In the genomic region with DNA sequence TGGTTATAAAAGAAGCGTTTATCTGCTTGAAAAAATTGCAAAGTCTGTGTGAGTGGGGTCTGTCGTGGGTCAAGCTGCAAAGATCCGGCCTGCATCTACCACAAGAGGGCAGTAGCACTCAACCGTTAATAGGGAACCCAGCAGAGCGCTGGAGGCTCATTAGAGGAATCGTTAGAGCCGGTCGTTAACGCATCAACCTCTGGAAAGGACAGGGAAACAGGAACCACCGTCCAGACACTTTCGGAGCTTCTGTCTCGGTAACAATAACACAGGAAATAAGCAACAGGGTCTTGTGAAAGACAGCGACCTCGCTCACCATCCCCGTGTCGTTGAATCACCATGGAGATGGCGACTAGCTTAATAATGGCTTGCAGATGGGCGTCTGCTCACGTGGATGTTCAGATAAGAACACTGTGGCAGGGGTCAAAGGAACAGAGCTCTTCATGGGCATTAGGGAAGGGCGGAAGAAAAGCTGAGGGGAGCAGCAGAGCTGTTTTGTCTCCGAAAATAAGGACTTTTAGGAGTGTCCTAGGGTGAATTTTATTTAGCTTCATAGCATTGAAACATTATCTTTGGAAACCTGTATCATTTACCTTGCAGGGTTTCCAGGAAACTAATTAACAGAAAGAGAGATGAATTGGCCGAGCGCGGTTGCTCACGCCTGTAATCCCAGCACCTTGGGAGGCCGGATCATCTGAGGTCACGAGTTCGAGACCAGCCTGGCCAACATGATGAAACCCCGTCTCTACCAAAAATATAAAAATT, we compare ENCODE assay signal across 8 cellular contexts. TPM values are rescaled to one million over a fixed set of nuclear protein-coding genes. Genes with fewer than 3 reads are reported as not detected.
DNase-seq lines count a peak whose midpoint lies in the region; ATAC-seq, FAIRE-seq and TF ChIP-seq lines count a peak whose summit lies in the region.

No MANE protein-coding gene starts in this region.

- no peak overlapping the region for H3K9ac ChIP-seq in iPS-15b (ENCODE audit: low read depth, low read length)

- H3K4me3 Mint-ChIP-seq in CD8-positive, alpha-beta T cell = peak overlapping the region; percentile 85

- H3K27me3 Mint-ChIP-seq in CD8-positive, alpha-beta T cell (ENCODE audit: low read depth) = peaks cover 3% of the 10 kb centered on the region

- no peak overlapping the region for H3K27ac ChIP-seq in CD8-positive, alpha-beta T cell (ENCODE audit: low read depth, low read length)
- peak overlapping the region; percentile 1 for H3K27ac ChIP-seq in brain microvascular endothelial cell

- intact Hi-C loops in CD8-positive, alpha-beta T cell (cut with DNase I, micrococcal nuclease) = loop anchor here (1.0 to 10.0 kb wide), 4 partner anchors 174 to 610 kb away; no protein-coding TSS in a partner anchor

- H3K36me3 Mint-ChIP-seq in CD8-positive, alpha-beta T cell = no peaks in the 10 kb centered on the region

- H3K4me3 ChIP-seq in CD8-positive, alpha-beta T cell (ENCODE audit: low read depth, low read length) = peak overlapping the region; percentile 45
- peak overlapping the region; percentile 32 for H3K4me3 ChIP-seq in H7 (ENCODE audit: insufficient read depth, low read depth, low read length)
- H3K4me3 ChIP-seq in brain microvascular endothelial cell (ENCODE audit: low read depth, low read length) = peak overlapping the region; percentile 56
- H3K4me3 ChIP-seq in iPS-15b (ENCODE audit: low read depth, low read length) = peak overlapping the region; percentile 66
- H3K4me3 ChIP-seq in skeletal muscle cell (ENCODE audit: low read depth, low read length) = peak overlapping the region; percentile 51

- no peaks in the 10 kb centered on the region for H3K9me3 Mint-ChIP-seq in CD8-positive, alpha-beta T cell

- FAIRE-seq in TTC549 (lab: Jason Lieb, UNC) = peak; percentile 85

- no peaks in the 10 kb centered on the region for H3K9me3 ChIP-seq in CD8-positive, alpha-beta T cell (ENCODE audit: low read length)
- no peaks in the 10 kb centered on the region for H3K9me3 ChIP-seq in iPS-15b (ENCODE audit: control insufficient read depth, insufficient read depth, low read length)

- peak; percentile 93 for TF ChIP-seq CTCF in CD8-positive, alpha-beta T cell (IDR thresholded peaks at IDR 0.05)
- peak; percentile 95 for TF ChIP-seq CTCF in brain microvascular endothelial cell (IDR thresholded peaks at IDR 0.05; ENCODE audit: low read depth, low read length, missing control alignments)

- CTCF ChIA-PET in CD8-positive, alpha-beta T cell (lab: Charles Lee) = interaction anchor here (0.6 to 7.2 kb wide), 33 partner anchors 10 to 442 kb away, joined by 3 to 156 read pairs (median 4); a partner anchor contains a TSS

- no peak overlapping the region for H3K27ac Mint-ChIP-seq in CD8-positive, alpha-beta T cell

- peak; percentile 95 for ATAC-seq in CD8-positive, alpha-beta T cell
- ATAC-seq in HG03196 (IDR thresholded peaks at IDR 0.05; ENCODE audit: unreplicated experiment) = no peak

- peaks cover 6% of the 10 kb centered on the region for H3K4me1 Mint-ChIP-seq in CD8-positive, alpha-beta T cell (ENCODE audit: low read depth)

- POLR2A ChIA-PET in CD8-positive, alpha-beta T cell (lab: Charles Lee) = interaction anchor here (0.6 to 1.2 kb wide), 6 partner anchors 9 to 1489 kb away, joined by 3 to 8 read pairs (median 3); no protein-coding TSS in a partner anchor

- no peaks in the 10 kb centered on the region for H3K36me3 ChIP-seq in CD8-positive, alpha-beta T cell (ENCODE audit: insufficient read depth, low read length)
- no peaks in the 10 kb centered on the region for H3K36me3 ChIP-seq in H7 (replicated peaks; ENCODE audit: control insufficient read depth, insufficient read depth, low read length)
- H3K36me3 ChIP-seq in brain microvascular endothelial cell (replicated peaks) = no peaks in the 10 kb centered on the region
- H3K36me3 ChIP-seq in iPS-15b (ENCODE audit: control insufficient read depth, insufficient read depth, low read length) = no peaks in the 10 kb centered on the region

- DNase-seq in CD8-positive, alpha-beta T cell = peak; percentile 44 to 79 (median 58)
- DNase-seq in H7 = peak; percentile 56
- DNase-seq in NCI-H2107 (lab: John Stamatoyannopoulos, UW) = peak; percentile 61
- DNase-seq in brain microvascular endothelial cell = peak; percentile 79
- DNase-seq in skeletal muscle cell (ENCODE audit: low read depth) = peak; percentile 34

- no peaks in the 10 kb centered on the region for H3K27me3 ChIP-seq in CD8-positive, alpha-beta T cell (ENCODE audit: insufficient read depth, low read length)
- H3K27me3 ChIP-seq in H7 (ENCODE audit: control insufficient read depth, insufficient read depth, low read length) (no peaks in the 10 kb centered on the region), brain microvascular endothelial cell (replicated peaks) (no peaks in the 10 kb centered on the region), iPS-15b (ENCODE audit: control insufficient read depth, insufficient read depth, low read length) (no peaks in the 10 kb centered on the region)

- H3K4me1 ChIP-seq in CD8-positive, alpha-beta T cell (ENCODE audit: insufficient read depth, low read length) = no peaks in the 10 kb centered on the region
- H3K4me1 ChIP-seq in iPS-15b (ENCODE audit: control insufficient read depth, insufficient read depth, low read length) = no peaks in the 10 kb centered on the region

- in situ Hi-C loops in brain microvascular endothelial cell (cut with HindIII; ENCODE audit: low pct_ligation_motif_present, low sequenced_read_pairs) = no loop called here

RNA-seq across cellular contexts. Expression of a gene that starts 11.9 kb away (rescaled TPM):
- 10 to 100 TPM; 22.4 to 23.1 TPM for total RNA-seq in CD8-positive, alpha-beta T cell
- total RNA-seq in H7 (2014; rRNA removed; shearing (Covaris generic)) = 3.0 and 6.7 TPM in 2 replicates
